ENCODE assay signal across 1 cellular context in the genomic region with DNA sequence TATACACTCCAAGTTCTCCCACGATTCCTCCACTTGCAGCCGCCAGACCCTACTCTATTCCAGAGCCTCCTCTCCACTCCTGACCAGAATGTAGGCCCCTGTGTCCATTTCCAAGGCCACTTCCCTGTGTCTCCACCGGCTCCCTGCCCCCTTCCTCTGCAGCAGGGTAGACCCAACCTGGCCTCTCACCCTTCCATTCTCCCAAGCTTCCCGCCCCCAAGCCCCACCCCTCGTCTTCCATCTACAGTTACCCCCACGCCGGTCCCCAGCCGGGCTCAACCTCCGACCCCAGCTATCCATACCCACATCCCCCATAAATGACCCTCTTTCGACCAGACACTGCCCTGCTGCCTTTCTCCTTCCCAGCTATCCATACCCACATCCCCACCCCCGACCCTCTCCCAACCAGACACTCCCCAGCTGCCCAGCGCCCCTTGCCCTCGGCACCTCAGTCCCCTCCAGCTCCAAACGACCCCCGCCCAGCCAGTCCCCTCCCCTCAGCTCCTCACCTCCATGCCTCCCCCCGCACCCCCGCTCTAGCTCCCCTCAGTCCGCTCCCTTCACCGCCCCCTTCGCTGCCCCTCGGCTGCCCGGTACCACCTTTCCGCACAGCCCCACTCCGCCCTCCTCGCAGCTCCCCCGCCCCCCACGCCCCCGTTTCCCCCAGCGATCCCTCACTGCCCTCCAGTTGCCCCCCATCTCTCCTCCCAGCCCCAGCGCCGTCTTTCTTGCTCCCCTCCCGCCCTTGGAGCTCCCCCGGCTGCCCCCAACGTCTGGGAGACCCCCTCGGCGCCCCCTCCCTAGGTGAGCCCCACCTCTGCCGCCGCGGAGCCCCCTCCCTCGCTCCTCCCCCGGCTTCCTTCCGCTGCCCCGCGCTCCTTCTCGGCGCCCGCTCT.
TF ChIP-seq lines count a peak whose summit lies in the region.

No MANE protein-coding gene starts in this region.

TF ChIP-seq in HEK293, 187 proteins besides CTCF, POLR2A, EP300 and RAD21 (continued from another document):
- TF ChIP-seq SP7 (tag by site-specific recombination; IDR thresholded peaks at IDR 0.05) (no peak), OSR2 (tag by site-specific recombination; IDR thresholded peaks at IDR 0.05) (no peak), GLIS2 (tag by site-specific recombination; IDR thresholded peaks at IDR 0.05) (peak; percentile 37; the same call in 1 of the 2 replicates), ZNF362 (tag by site-specific recombination; IDR thresholded peaks at IDR 0.05) (no peak), ZNF600 (tag by site-specific recombination; IDR thresholded peaks at IDR 0.05) (peak; percentile 73), ZFP3 (tag by site-specific recombination; IDR thresholded peaks at IDR 0.05; ENCODE audit: low read depth) (no peak), ZNF214 (tag by site-specific recombination; IDR thresholded peaks at IDR 0.05; ENCODE audit: borderline replicate concordance) (no peak), ZNF626 (tag by site-specific recombination; IDR thresholded peaks at IDR 0.05) (no peak), ZNF184 (tag by site-specific recombination; IDR thresholded peaks at IDR 0.05) (no peak), ZNF654 (tag by site-specific recombination; IDR thresholded peaks at IDR 0.05; ENCODE audit: low read depth) (no peak), ZNF324 (tag by site-specific recombination; IDR thresholded peaks at IDR 0.05) (no peak), FEZF1 (tag by site-specific recombination; IDR thresholded peaks at IDR 0.05) (no peak)
- TF ChIP-seq, protein P1, sequence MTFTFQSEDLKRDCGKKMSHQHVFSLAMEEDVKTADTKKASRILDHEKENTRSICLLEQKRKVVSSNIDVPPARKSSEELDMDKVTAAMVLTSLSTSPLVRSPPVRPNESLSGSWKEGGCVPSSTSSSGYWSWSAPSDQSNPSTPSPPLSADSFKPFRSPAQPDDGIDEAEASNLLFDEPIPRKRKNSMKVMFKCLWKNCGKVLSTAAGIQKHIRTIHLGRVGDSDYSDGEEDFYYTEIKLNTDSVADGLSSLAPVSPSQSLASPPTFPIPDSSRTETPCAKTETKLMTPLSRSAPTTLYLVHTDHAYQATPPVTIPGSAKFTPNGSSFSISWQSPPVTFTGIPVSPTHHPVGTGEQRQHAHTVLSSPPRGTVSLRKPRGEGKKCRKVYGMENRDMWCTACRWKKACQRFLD (tag by site-specific recombination; IDR thresholded peaks at IDR 0.05): no peak
- TF ChIP-seq, protein P2, sequence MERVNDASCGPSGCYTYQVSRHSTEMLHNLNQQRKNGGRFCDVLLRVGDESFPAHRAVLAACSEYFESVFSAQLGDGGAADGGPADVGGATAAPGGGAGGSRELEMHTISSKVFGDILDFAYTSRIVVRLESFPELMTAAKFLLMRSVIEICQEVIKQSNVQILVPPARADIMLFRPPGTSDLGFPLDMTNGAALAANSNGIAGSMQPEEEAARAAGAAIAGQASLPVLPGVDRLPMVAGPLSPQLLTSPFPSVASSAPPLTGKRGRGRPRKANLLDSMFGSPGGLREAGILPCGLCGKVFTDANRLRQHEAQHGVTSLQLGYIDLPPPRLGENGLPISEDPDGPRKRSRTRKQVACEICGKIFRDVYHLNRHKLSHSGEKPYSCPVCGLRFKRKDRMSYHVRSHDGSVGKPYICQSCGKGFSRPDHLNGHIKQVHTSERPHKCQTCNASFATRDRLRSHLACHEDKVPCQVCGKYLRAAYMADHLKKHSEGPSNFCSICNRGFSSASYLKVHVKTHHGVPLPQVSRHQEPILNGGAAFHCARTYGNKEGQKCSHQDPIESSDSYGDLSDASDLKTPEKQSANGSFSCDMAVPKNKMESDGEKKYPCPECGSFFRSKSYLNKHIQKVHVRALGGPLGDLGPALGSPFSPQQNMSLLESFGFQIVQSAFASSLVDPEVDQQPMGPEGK (tag by site-specific recombination; IDR thresholded peaks at IDR 0.05): 0 out of 2 replicates have a peak, but pooled peaks have one; percentile 10
